Comparison of ENCODE assay signal across 15 cellular contexts in genomic region chr12:98372340-98373018, GRCh38.
"Had no signal": no experiment of that assay in that cellular context is flagged by ENCODE, and none has a peak within 500 bp of the region (broad histone marks: within the 10 kb centered on the region; RNA-seq: fewer than 3 reads in every experiment).

No MANE protein-coding gene starts in this region.

- H3K9me3 ChIP-seq: esophagus muscularis mucosa, tibial artery, uterus had no signal

- H3K9me3 Mint-ChIP-seq: activated CD8-positive, alpha-beta T cell treated with anti-CD3 and anti-CD28 coated beads for 36 hours; activated T-helper 1 cell treated with anti-CD3 and anti-CD28 coated beads, Interleukin-12 subunit alpha, Interleukin-12 subunit beta, Interleukin-2, Interleukin-4 antibody, amounts not matched to agents 30 ng/mL and 10 ng/mL and 1 ng/mL, durations not matched to agents 14 hours and 24 hours and 36 hours; naive B cell; stimulated activated effector memory CD8-positive, alpha-beta T cell treated with anti-CD3 and anti-CD28 coated beads, Interleukin-12 subunit alpha, Interleukin-12 subunit beta, amount 100 ng/mL, for 72 hours had no signal

- H3K4me1 ChIP-seq: uterus had no signal

- ATAC-seq: activated CD4-positive, alpha-beta T cell treated with anti-CD3 and anti-CD28 coated beads for 36 hours; activated CD8-positive, alpha-beta T cell treated with anti-CD3 and anti-CD28 coated beads for 36 hours; stimulated activated effector memory CD8-positive, alpha-beta T cell treated with anti-CD3 and anti-CD28 coated beads, Interleukin-12 subunit alpha, Interleukin-12 subunit beta, amount 100 ng/mL, for 72 hours had no signal

- H3K27ac ChIP-seq: cardiac muscle cell, esophagus muscularis mucosa, tibial artery, uterus had no signal

- H3K4me3 Mint-ChIP-seq: activated CD4-positive, alpha-beta T cell treated with anti-CD3 and anti-CD28 coated beads for 36 hours; activated CD8-positive, alpha-beta T cell treated with anti-CD3 and anti-CD28 coated beads for 36 hours; naive B cell; stimulated activated effector memory CD8-positive, alpha-beta T cell treated with anti-CD3 and anti-CD28 coated beads, Interleukin-12 subunit alpha, Interleukin-12 subunit beta, amount 100 ng/mL, for 72 hours had no signal

- H3K4me3 ChIP-seq: cardiac muscle cell, esophagus muscularis mucosa, lung, smooth muscle cell, tibial artery, uterus had no signal

- H3K4me2 ChIP-seq: smooth muscle cell had no signal

- H3K36me3 Mint-ChIP-seq: naive B cell; stimulated activated effector memory CD8-positive, alpha-beta T cell treated with anti-CD3 and anti-CD28 coated beads, Interleukin-12 subunit alpha, Interleukin-12 subunit beta, amount 100 ng/mL, for 72 hours had no signal

- H3K36me3 ChIP-seq: cardiac muscle cell, esophagus muscularis mucosa, tibial artery, uterus had no signal

- DNase-seq: activated CD4-positive, alpha-beta T cell treated with anti-CD3 and anti-CD28 coated beads for 36 hours; activated CD8-positive, alpha-beta memory T cell treated with anti-CD3 and anti-CD28 coated beads, Interleukin-2, amount 50 U/mL, for 4 hours; activated CD8-positive, alpha-beta T cell treated with anti-CD3 and anti-CD28 coated beads for 36 hours; activated naive CD4-positive, alpha-beta T cell; glutamatergic neuron; left cardiac atrium; naive B cell; tibial artery; uterus had no signal

- H3K4me1 Mint-ChIP-seq: naive B cell had no signal

- H3K27ac Mint-ChIP-seq: activated CD4-positive, alpha-beta T cell treated with anti-CD3 and anti-CD28 coated beads for 36 hours; activated CD8-positive, alpha-beta T cell treated with anti-CD3 and anti-CD28 coated beads for 36 hours; activated T-helper 1 cell treated with anti-CD3 and anti-CD28 coated beads, Interleukin-12 subunit alpha, Interleukin-12 subunit beta, Interleukin-2, Interleukin-4 antibody, amounts not matched to agents 30 ng/mL and 10 ng/mL and 1 ng/mL, durations not matched to agents 14 hours and 24 hours and 36 hours; naive B cell; stimulated activated effector memory CD8-positive, alpha-beta T cell treated with anti-CD3 and anti-CD28 coated beads, Interleukin-12 subunit alpha, Interleukin-12 subunit beta, amount 100 ng/mL, for 72 hours had no signal

- H3K27me3 ChIP-seq: cardiac muscle cell, esophagus muscularis mucosa, uterus had no signal
